Comparison of ENCODE assay signal across 8 cellular contexts in genomic region chr17:36786867-36787266, GRCh38.
"Had no signal": no experiment of that assay in that cellular context is flagged by ENCODE, and none has a peak within 500 bp of the region (broad histone marks: within the 10 kb centered on the region; RNA-seq: fewer than 3 reads in every experiment).

No MANE protein-coding gene starts in this region.

- H3K4me3 Mint-ChIP-seq: IgD-negative memory B cell had no signal

- H3K36me3 Mint-ChIP-seq: IgD-negative memory B cell had no signal

- FAIRE-seq: HepG2, HTR-8/SVneo had no signal

- H3K4me2 ChIP-seq: KMS-11 had no signal

- ATAC-seq: HepG2 had no signal

- DNase-seq: IMR-90, KBM-7, KG1 had no signal

- H3K9ac ChIP-seq: KMS-11 had no signal

- H3K27ac ChIP-seq: HL-60, KMS-11 had no signal

- H3K27ac Mint-ChIP-seq: IgD-negative memory B cell had no signal
